20 cellular contexts compared by ENCODE assay signal in genomic region chr10:3419719-3420495, GRCh38.
A peak's percentile ranks its signal among the peaks of the same experiment; 100 is the strongest.
DNase-seq lines count a peak whose midpoint lies in the region; ATAC-seq lines count a peak whose summit lies in the region.
"Had no signal": no experiment of that assay in that cellular context is flagged by ENCODE, and none has a peak within 500 bp of the region (broad histone marks: within the 10 kb centered on the region; RNA-seq: fewer than 3 reads in every experiment).

No MANE protein-coding gene starts in this region.

- no peaks in the 10 kb centered on the region for H3K36me3 ChIP-seq in BLaER1 treated with 17β-estradiol and CSF1 and Interleukin-3, amounts not matched to agents 10 nM and 100 nM
- H3K36me3 ChIP-seq: heart right ventricle, neural progenitor cell, stomach, transverse colon had no signal

- no peaks in the 10 kb centered on the region for H4K20me1 ChIP-seq in BLaER1 treated with 17β-estradiol and CSF1 and Interleukin-3, amounts not matched to agents 10 nM and 100 nM

- no peak overlapping the region for H3K4me3 Mint-ChIP-seq in activated CD4-positive, alpha-beta T cell treated with anti-CD3 and anti-CD28 coated beads for 36 hours
- H3K4me3 Mint-ChIP-seq: neural progenitor cell had no signal

- H3K36me3 Mint-ChIP-seq in activated CD4-positive, alpha-beta T cell treated with anti-CD3 and anti-CD28 coated beads for 36 hours (ENCODE audit: low read depth): no peaks in the 10 kb centered on the region
- H3K36me3 Mint-ChIP-seq: neural progenitor cell had no signal

- peak overlapping the region in 1 of 11 experiments; percentile 34; a peak in 1 of 22 replicates for H3K9ac ChIP-seq in BLaER1 treated with 17β-estradiol and CSF1 and Interleukin-3, amounts not matched to agents 10 nM and 100 nM
- H3K9ac ChIP-seq: neural progenitor cell had no signal

- H3K4me3 ChIP-seq in BLaER1 treated with 17β-estradiol and CSF1 and Interleukin-3, amounts not matched to agents 10 nM and 100 nM: no peak overlapping the region
- H3K4me3 ChIP-seq: heart right ventricle, mucosa of descending colon, neural progenitor cell, psoas muscle, skin epidermis, stomach, transverse colon had no signal

- no peak overlapping the region for H3K27ac Mint-ChIP-seq in activated CD4-positive, alpha-beta T cell treated with anti-CD3 and anti-CD28 coated beads for 36 hours

- H3K4me1 Mint-ChIP-seq in activated CD4-positive, alpha-beta T cell treated with anti-CD3 and anti-CD28 coated beads for 36 hours: peaks cover 26% of the 10 kb centered on the region

- peak overlapping the region; percentile 68 to 90 (median 81) for H3K4me2 ChIP-seq in BLaER1 treated with 17β-estradiol and CSF1 and Interleukin-3, amounts not matched to agents 10 nM and 100 nM
- H3K4me2 ChIP-seq: neural progenitor cell had no signal

- H3K9me3 Mint-ChIP-seq in activated CD4-positive, alpha-beta T cell treated with anti-CD3 and anti-CD28 coated beads for 36 hours (ENCODE audit: low read depth): no peaks in the 10 kb centered on the region
- H3K9me3 Mint-ChIP-seq: neural progenitor cell had no signal

- peaks cover 7% of the 10 kb centered on the region for H3K27me3 Mint-ChIP-seq in activated CD4-positive, alpha-beta T cell treated with anti-CD3 and anti-CD28 coated beads for 36 hours

- CTCF ChIA-PET in activated CD4-positive, alpha-beta T cell treated with anti-CD3 and anti-CD28 coated beads for 36 hours (lab: Charles Lee): interaction anchor here (0.7 kb wide), 1 partner anchor 736 kb away, joined by 3 read pairs; no protein-coding TSS in a partner anchor

- peak; percentile 48 for ATAC-seq in activated CD4-positive, alpha-beta T cell treated with anti-CD3 and anti-CD28 coated beads for 36 hours
- ATAC-seq in left lobe of liver: no peak
- ATAC-seq in HG03025 (IDR thresholded peaks at IDR 0.05; ENCODE audit: low FRiP score, unreplicated experiment): no peak
- ATAC-seq: heart right ventricle, mucosa of descending colon, psoas muscle had no signal

- intact Hi-C loops in activated CD4-positive, alpha-beta T cell treated with anti-CD3 and anti-CD28 coated beads for 36 hours (cut with DNase I, micrococcal nuclease): no loop called here

- peaks cover 30 to 54% (median 46%) of the 10 kb centered on the region in 10 experiments for H3K4me1 ChIP-seq in BLaER1 treated with 17β-estradiol and CSF1 and Interleukin-3, amounts not matched to agents 10 nM and 100 nM
- H3K4me1 ChIP-seq: neural progenitor cell, stomach had no signal

- peak; percentile 29 for DNase-seq in activated CD4-positive, alpha-beta T cell treated with anti-CD3 and anti-CD28 coated beads for 36 hours
- DNase-seq in activated CD4-positive, alpha-beta T cell treated with anti-CD3 and anti-CD28 coated beads, Interleukin-2, amount 50 U/mL, for 4 hours: no peak
- DNase-seq in UCSD-AML1 (lab: John Stamatoyannopoulos, UW; ENCODE audit: unreplicated experiment) (peak; percentile 33), left lobe of liver (ENCODE audit: low spot score) (peak; percentile 37), kidney tubule cell (ENCODE audit: low spot score) (no peak)
- no peak for DNase-seq in effector CD4-positive, alpha-beta T cell
- DNase-seq: heart right ventricle; MM.1S; mucosa of descending colon; NCI-H1694 treated with DMSO at 0.1 percent for 48 hours; psoas muscle; stimulated activated CD4-positive, alpha-beta T cell treated with anti-CD3 and anti-CD28 coated beads, Interleukin-2, amount 100 ng/mL, for 48 hours; stomach; transverse colon had no signal

- peak overlapping the region in 1 of 11 experiments; percentile 38; a peak in 1 of 22 replicates for H3K27ac ChIP-seq in BLaER1 treated with 17β-estradiol and CSF1 and Interleukin-3, amounts not matched to agents 10 nM and 100 nM
- H3K27ac ChIP-seq: 22Rv1, epithelial cell of prostate, heart right ventricle, neural progenitor cell, psoas muscle, skin epidermis, stomach, transverse colon had no signal

- H3K9me3 ChIP-seq in BLaER1 treated with 17β-estradiol and CSF1 and Interleukin-3, amounts not matched to agents 10 nM and 100 nM (replicated peaks in 1 of 11): no peaks in the 10 kb centered on the region
- H3K9me3 ChIP-seq: heart right ventricle, mucosa of descending colon, psoas muscle, stomach, transverse colon had no signal

- H3K27me3 ChIP-seq in BLaER1 treated with 17β-estradiol and CSF1 and Interleukin-3, amounts not matched to agents 10 nM and 100 nM: no peaks in the 10 kb centered on the region
- H3K27me3 ChIP-seq: heart right ventricle, neural progenitor cell, transverse colon had no signal

- POLR2A ChIA-PET in activated CD4-positive, alpha-beta T cell treated with anti-CD3 and anti-CD28 coated beads for 36 hours (lab: Charles Lee): no interaction called here

Comparison
In these comparisons a context has a peak if more than half of its experiments do, and no peak if none do; other contexts are left out.
1. DNase-seq: peak in activated CD4-positive, alpha-beta T cell treated with anti-CD3 and anti-CD28 coated beads for 36 hours (single experiment), UCSD-AML1 (single experiment) and left lobe of liver (single experiment); none in activated CD4-positive, alpha-beta T cell treated with anti-CD3 and anti-CD28 coated beads, Interleukin-2, amount 50 U/mL, for 4 hours (0 of 2), effector CD4-positive, alpha-beta T cell (single experiment) and kidney tubule cell (single experiment).